1 cellular context compared by ENCODE assay signal in genomic region chr5:149781612-149782011, GRCh38.
TF ChIP-seq lines count a peak whose summit lies in the region.

No MANE protein-coding gene starts in this region.

TF ChIP-seq in WTC11, 78 proteins besides CTCF, POLR2A, EP300 and RAD21 (continued from another document):
- TF ChIP-seq ATF2 (CRISPR knock-in tag; IDR thresholded peaks at IDR 0.05; ENCODE audit: borderline replicate concordance, low read depth) (no peak), ZNF416 (CRISPR knock-in tag; IDR thresholded peaks at IDR 0.05) (no peak), FOXJ3 (CRISPR knock-in tag; IDR thresholded peaks at IDR 0.05; ENCODE audit: borderline replicate concordance) (no peak), NFYB (CRISPR knock-in tag; conservative IDR thresholded peaks at IDR 0.05; ENCODE audit: low read depth) (no peak), ELF4 (CRISPR knock-in tag; IDR thresholded peaks at IDR 0.05; ENCODE audit: low read depth) (no peak)
- TF ChIP-seq, protein P1, sequence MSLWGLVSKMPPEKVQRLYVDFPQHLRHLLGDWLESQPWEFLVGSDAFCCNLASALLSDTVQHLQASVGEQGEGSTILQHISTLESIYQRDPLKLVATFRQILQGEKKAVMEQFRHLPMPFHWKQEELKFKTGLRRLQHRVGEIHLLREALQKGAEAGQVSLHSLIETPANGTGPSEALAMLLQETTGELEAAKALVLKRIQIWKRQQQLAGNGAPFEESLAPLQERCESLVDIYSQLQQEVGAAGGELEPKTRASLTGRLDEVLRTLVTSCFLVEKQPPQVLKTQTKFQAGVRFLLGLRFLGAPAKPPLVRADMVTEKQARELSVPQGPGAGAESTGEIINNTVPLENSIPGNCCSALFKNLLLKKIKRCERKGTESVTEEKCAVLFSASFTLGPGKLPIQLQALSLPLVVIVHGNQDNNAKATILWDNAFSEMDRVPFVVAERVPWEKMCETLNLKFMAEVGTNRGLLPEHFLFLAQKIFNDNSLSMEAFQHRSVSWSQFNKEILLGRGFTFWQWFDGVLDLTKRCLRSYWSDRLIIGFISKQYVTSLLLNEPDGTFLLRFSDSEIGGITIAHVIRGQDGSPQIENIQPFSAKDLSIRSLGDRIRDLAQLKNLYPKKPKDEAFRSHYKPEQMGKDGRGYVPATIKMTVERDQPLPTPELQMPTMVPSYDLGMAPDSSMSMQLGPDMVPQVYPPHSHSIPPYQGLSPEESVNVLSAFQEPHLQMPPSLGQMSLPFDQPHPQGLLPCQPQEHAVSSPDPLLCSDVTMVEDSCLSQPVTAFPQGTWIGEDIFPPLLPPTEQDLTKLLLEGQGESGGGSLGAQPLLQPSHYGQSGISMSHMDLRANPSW (CRISPR knock-in tag; conservative IDR thresholded peaks at IDR 0.05; ENCODE audit: low read depth), result no peak
